In genomic region chr11:63986932-63987513, GRCh38 we compare ENCODE assay signal across 8 cellular contexts. TPM values are rescaled to one million over a fixed set of nuclear protein-coding genes. Genes with fewer than 3 reads are reported as not detected.
DNase-seq lines count a peak whose midpoint lies in the region; ATAC-seq and TF ChIP-seq lines count a peak whose summit lies in the region.

No MANE protein-coding gene starts in this region.

- no peaks in the 10 kb centered on the region for H3K9me2 ChIP-seq in MM.1S (replicated peaks; ENCODE audit: insufficient read depth, low read length)

- peak overlapping the region; percentile 70; the same call in 1 of the 2 replicates for H3K9ac ChIP-seq in MM.1S (ENCODE audit: low read length)

- no peaks in the 10 kb centered on the region for H3K9me3 Mint-ChIP-seq in natural killer cell treated with Interleukin-12 subunit alpha and Interleukin-12 subunit beta and Interleukin-15 and Interleukin-18, amount 100 ng/mL, for 72 hours

- peaks cover 12 to 28% of the 10 kb centered on the region in 2 donors for H3K4me1 Mint-ChIP-seq in natural killer cell treated with Interleukin-12 subunit alpha and Interleukin-12 subunit beta and Interleukin-15 and Interleukin-18, amount 100 ng/mL, for 72 hours (ENCODE audit: low read depth in 2 of 2)

- H3K27ac Mint-ChIP-seq in natural killer cell treated with Interleukin-12 subunit alpha and Interleukin-12 subunit beta and Interleukin-15 and Interleukin-18, amount 100 ng/mL, for 72 hours: no peak overlapping the region

- H3K27ac ChIP-seq in MM.1S (ENCODE audit: low read length) (no peak overlapping the region), ectodermal cell (ENCODE audit: insufficient read depth, low read depth, low read length, poor library complexity, severe bottlenecking) (peak overlapping the region; percentile 98)

- no peak for ATAC-seq in natural killer cell treated with Interleukin-12 subunit alpha and Interleukin-12 subunit beta and Interleukin-15 and Interleukin-18, amount 100 ng/mL, for 72 hours
- ATAC-seq in HG03378 (IDR thresholded peaks at IDR 0.05; ENCODE audit: unreplicated experiment): no peak

- no peaks in the 10 kb centered on the region for H3K4me1 ChIP-seq in BE2C
- peaks cover 8% of the 10 kb centered on the region for H3K4me1 ChIP-seq in MM.1S (ENCODE audit: low read length)
- peaks cover 11% of the 10 kb centered on the region for H3K4me1 ChIP-seq in ectodermal cell (ENCODE audit: control insufficient read depth, insufficient read depth, low read length)

- no peak for DNase-seq in BE2C
- no peak for DNase-seq in MM.1S
- no peak for DNase-seq in natural killer cell treated with Interleukin-12 subunit alpha and Interleukin-12 subunit beta and Interleukin-15 and Interleukin-18, amount 100 ng/mL, for 72 hours (ENCODE audit: low spot score)
- no peak for DNase-seq in GM03348 (ENCODE audit: low spot score)
- DNase-seq in activated CD8-positive, alpha-beta memory T cell treated with anti-CD3 and anti-CD28 coated beads for 24 hours: no peak
- no peak for DNase-seq in NCI-H1694 (lab: John Stamatoyannopoulos, UW)

- H3K4me3 Mint-ChIP-seq in natural killer cell treated with Interleukin-12 subunit alpha and Interleukin-12 subunit beta and Interleukin-15 and Interleukin-18, amount 100 ng/mL, for 72 hours: peak overlapping the region; percentile 68

- peaks cover 5% of the 10 kb centered on the region for H3K36me3 Mint-ChIP-seq in natural killer cell treated with Interleukin-12 subunit alpha and Interleukin-12 subunit beta and Interleukin-15 and Interleukin-18, amount 100 ng/mL, for 72 hours

- H2AFZ ChIP-seq in MM.1S (ENCODE audit: low read length): peak overlapping the region; percentile 93; the same call in 1 of the 2 replicates

- 42% methylated on average over 25 of the region's 25 CpGs for WGBS in ectodermal cell, 2 experiments

- peak overlapping the region; percentile 77 for H3K4me2 ChIP-seq in MM.1S (ENCODE audit: low read depth, low read length)

- H3K27me3 ChIP-seq in BE2C (no peaks in the 10 kb centered on the region), MM.1S (replicated peaks; ENCODE audit: insufficient read depth, low read length) (no peaks in the 10 kb centered on the region), ectodermal cell (ENCODE audit: control insufficient read depth, insufficient read depth, low read length, poor library complexity, severe bottlenecking) (no peaks in the 10 kb centered on the region)

- H3K79me2 ChIP-seq in MM.1S (ENCODE audit: low read length): peaks cover 44% of the 10 kb centered on the region

- TF ChIP-seq CTCF in BE2C (IDR thresholded peaks at IDR 0.05; ENCODE audit: low read depth, low read length): no peak
- TF ChIP-seq CTCF in MM.1S (IDR thresholded peaks at IDR 0.05; ENCODE audit: low read length): no peak

- no peaks in the 10 kb centered on the region for H3K9me3 ChIP-seq in BE2C
- H3K9me3 ChIP-seq in MM.1S (replicated peaks; ENCODE audit: insufficient read depth, low read length): no peaks in the 10 kb centered on the region
- no peaks in the 10 kb centered on the region for H3K9me3 ChIP-seq in ectodermal cell (ENCODE audit: control insufficient read depth, low read length)

- no peaks in the 10 kb centered on the region; the same call in 1 of the 2 replicates for H3K36me3 ChIP-seq in BE2C
- H3K36me3 ChIP-seq in MM.1S (replicated peaks; ENCODE audit: insufficient read depth, low read length): no peaks in the 10 kb centered on the region
- peaks cover 11% of the 10 kb centered on the region for H3K36me3 ChIP-seq in ectodermal cell (ENCODE audit: control insufficient read depth, insufficient read depth, low read length)

- peak overlapping the region; percentile 66 for H3K4me3 ChIP-seq in BE2C (ENCODE audit: low read depth, low read length)
- peak overlapping the region; percentile 82 for H3K4me3 ChIP-seq in MM.1S (ENCODE audit: low read length)
- peak overlapping the region; percentile 91 for H3K4me3 ChIP-seq in ectodermal cell (ENCODE audit: insufficient read depth, low read depth, low read length)

- H3F3A ChIP-seq in MM.1S (ENCODE audit: insufficient read depth, low read length): no peaks in the 10 kb centered on the region

- no peaks in the 10 kb centered on the region for H4K20me1 ChIP-seq in MM.1S (ENCODE audit: insufficient read depth, low read length)

- no peaks in the 10 kb centered on the region for H3K27me3 Mint-ChIP-seq in natural killer cell treated with Interleukin-12 subunit alpha and Interleukin-12 subunit beta and Interleukin-15 and Interleukin-18, amount 100 ng/mL, for 72 hours

RNA-seq across cellular contexts. Expression of gene OTUB1, which starts 0.8 kb away (rescaled TPM):
- polyA plus RNA-seq in BE2C (2012; ENCODE audit: insufficient read depth, insufficient read length, low read depth): 208 TPM
- 143 TPM for polyA plus RNA-seq in ectodermal cell (2013, experiment 1 of 4)
- 147 TPM for polyA plus RNA-seq in ectodermal cell (2013, experiment 2 of 4)
- 132 TPM for polyA plus RNA-seq in ectodermal cell (2013, experiment 3 of 4)
- 139 TPM for polyA plus RNA-seq in ectodermal cell (2013, experiment 4 of 4)
- total RNA-seq in natural killer cell treated with Interleukin-12 subunit alpha and Interleukin-12 subunit beta and Interleukin-15 and Interleukin-18, amount 100 ng/mL, for 72 hours: 10 to 100 TPM; 87.8 to 96.6 TPM

RNA-seq across cellular contexts. Expression of gene COX8A, which starts 12.6 kb away (rescaled TPM):
- 1,092 TPM for polyA plus RNA-seq in BE2C (2012; ENCODE audit: insufficient read depth, insufficient read length, low read depth)
- 278 TPM for polyA plus RNA-seq in ectodermal cell (2013, experiment 1 of 4)
- 266 TPM for polyA plus RNA-seq in ectodermal cell (2013, experiment 2 of 4)
- 286 TPM for polyA plus RNA-seq in ectodermal cell (2013, experiment 3 of 4)
- 315 TPM for polyA plus RNA-seq in ectodermal cell (2013, experiment 4 of 4)
- total RNA-seq in natural killer cell treated with Interleukin-12 subunit alpha and Interleukin-12 subunit beta and Interleukin-15 and Interleukin-18, amount 100 ng/mL, for 72 hours: 100 to 1,000 TPM; 383 to 427 TPM

RNA-seq across cellular contexts. Expression of gene NAA40, which starts 48.2 kb away (rescaled TPM):
- 17.7 TPM for polyA plus RNA-seq in BE2C (2012; ENCODE audit: insufficient read depth, insufficient read length, low read depth)
- 46.4 TPM for polyA plus RNA-seq in ectodermal cell (2013, experiment 1 of 4)
- 46.5 TPM for polyA plus RNA-seq in ectodermal cell (2013, experiment 2 of 4)
- polyA plus RNA-seq in ectodermal cell (2013, experiment 3 of 4): 33.9 TPM
- 39.2 TPM for polyA plus RNA-seq in ectodermal cell (2013, experiment 4 of 4)
- 10 to 100 TPM; 29.4 to 43.8 TPM for total RNA-seq in natural killer cell treated with Interleukin-12 subunit alpha and Interleukin-12 subunit beta and Interleukin-15 and Interleukin-18, amount 100 ng/mL, for 72 hours

RNA-seq across cellular contexts. Expression of gene FLRT1, which starts 48.7 kb away (rescaled TPM):
- 4.3 TPM for polyA plus RNA-seq in BE2C (2012; ENCODE audit: insufficient read depth, insufficient read length, low read depth)
- polyA plus RNA-seq in ectodermal cell (2013, experiment 1 of 4): 1.3 TPM
- 1.5 TPM for polyA plus RNA-seq in ectodermal cell (2013, experiment 2 of 4)
- 0.96 TPM for polyA plus RNA-seq in ectodermal cell (2013, experiment 3 of 4)
- polyA plus RNA-seq in ectodermal cell (2013, experiment 4 of 4): 1.5 TPM
- not detected for total RNA-seq in natural killer cell treated with Interleukin-12 subunit alpha and Interleukin-12 subunit beta and Interleukin-15 and Interleukin-18, amount 100 ng/mL, for 72 hours
